ENCODE assay signal across 23 cellular contexts in the genomic region with DNA sequence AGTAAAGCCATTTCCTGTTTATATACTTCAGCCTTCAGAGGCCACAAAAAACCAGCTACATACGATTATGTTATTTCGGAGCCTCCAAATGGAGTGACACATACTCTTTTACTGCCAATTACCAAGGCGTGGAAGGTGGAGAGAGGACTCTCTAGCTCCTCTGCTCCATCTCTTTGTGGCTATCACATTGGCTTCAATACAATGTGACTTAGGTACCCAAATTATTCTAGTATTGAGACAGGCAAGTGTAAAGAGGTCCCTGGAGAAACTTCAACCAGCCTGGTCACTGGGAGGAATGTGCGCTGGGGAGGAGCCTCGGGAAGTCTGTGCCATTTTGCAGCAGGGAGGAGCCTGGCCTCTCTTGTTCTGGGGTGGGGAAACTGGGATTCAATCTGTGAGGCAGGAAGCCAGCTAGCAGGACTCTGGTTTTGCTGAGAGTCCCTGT.
DNase-seq lines count a peak whose midpoint lies in the region; ATAC-seq, FAIRE-seq and TF ChIP-seq lines count a peak whose summit lies in the region.
"Had no signal": no experiment of that assay in that cellular context is flagged by ENCODE, and none has a peak within 500 bp of the region (broad histone marks: within the 10 kb centered on the region; RNA-seq: fewer than 3 reads in every experiment).

No MANE protein-coding gene starts in this region.

- H3K9me3 Mint-ChIP-seq in MCF 10A (ENCODE audit: unreplicated experiment) (no peaks in the 10 kb centered on the region), astrocyte (ENCODE audit: unreplicated experiment) (peaks cover 2% of the 10 kb centered on the region)

- H3K27ac Mint-ChIP-seq in MCF 10A (ENCODE audit: low read depth, unreplicated experiment): peak overlapping the region; percentile 55
- peak overlapping the region; percentile 51 for H3K27ac Mint-ChIP-seq in astrocyte (ENCODE audit: unreplicated experiment)
- H3K27ac Mint-ChIP-seq: CD4-positive, alpha-beta T cell; naive thymus-derived CD8-positive, alpha-beta T cell had no signal

- H3K4me3 Mint-ChIP-seq in MCF 10A (ENCODE audit: unreplicated experiment) (no peak overlapping the region), astrocyte (ENCODE audit: unreplicated experiment) (no peak overlapping the region)
- H3K4me3 Mint-ChIP-seq: CD4-positive, alpha-beta T cell; naive thymus-derived CD8-positive, alpha-beta T cell had no signal

- H3K36me3 ChIP-seq in breast epithelium: no peaks in the 10 kb centered on the region
- no peaks in the 10 kb centered on the region for H3K36me3 ChIP-seq in astrocyte (ENCODE audit: insufficient read depth, low read length)
- H3K36me3 ChIP-seq: upper lobe of right lung had no signal

- H3K9ac ChIP-seq in astrocyte (ENCODE audit: low read length): peak overlapping the region; percentile 42

- intact Hi-C loops in MCF 10A (cut with micrococcal nuclease) (no loop called here), breast epithelium (cut with DNase I; ENCODE audit: low total_unique reads) (no loop called here)

- peak overlapping the region; percentile 39 for H3K4me2 ChIP-seq in astrocyte (ENCODE audit: low read length)

- POLR2A ChIA-PET in MCF 10A (lab: Yijun Ruan, JAX): no interaction called here

- no peaks in the 10 kb centered on the region for H3K4me1 ChIP-seq in breast epithelium
- H3K4me1 ChIP-seq in astrocyte (ENCODE audit: insufficient read depth, low read length): peaks cover 25% of the 10 kb centered on the region
- H3K4me1 ChIP-seq in foreskin keratinocyte: peaks cover 16% of the 10 kb centered on the region
- H3K4me1 ChIP-seq: psoas muscle, upper lobe of right lung had no signal

- H3K4me3 ChIP-seq in breast epithelium: no peak overlapping the region
- H3K4me3 ChIP-seq in astrocyte (ENCODE audit: insufficient read depth, low read depth, low read length): no peak overlapping the region
- H3K4me3 ChIP-seq: lung, PC-9, psoas muscle, upper lobe of right lung had no signal

- H2AFZ ChIP-seq in astrocyte (ENCODE audit: low read depth, low read length): peak overlapping the region; percentile 9

- ATAC-seq in foreskin keratinocyte: no peak
- ATAC-seq in GM21515 (IDR thresholded peaks at IDR 0.05; ENCODE audit: unreplicated experiment): no peak
- no peak for ATAC-seq in HG02884 (IDR thresholded peaks at IDR 0.05; ENCODE audit: unreplicated experiment)
- ATAC-seq: naive thymus-derived CD8-positive, alpha-beta T cell; psoas muscle; upper lobe of right lung had no signal

- no peaks in the 10 kb centered on the region for H3K9me3 ChIP-seq in breast epithelium
- H3K9me3 ChIP-seq in astrocyte (ENCODE audit: insufficient read depth, low read depth, low read length): no peaks in the 10 kb centered on the region
- H3K9me3 ChIP-seq: psoas muscle, upper lobe of right lung had no signal

- no peaks in the 10 kb centered on the region for H4K20me1 ChIP-seq in astrocyte (ENCODE audit: insufficient read depth, low read length)

- H3K27ac ChIP-seq in breast epithelium (no peak overlapping the region), astrocyte (ENCODE audit: low read depth, low read length) (peak overlapping the region; percentile 74), foreskin keratinocyte (peak overlapping the region; percentile 53)
- H3K27ac ChIP-seq: PC-9, psoas muscle, upper lobe of right lung had no signal

- H3K27me3 ChIP-seq in breast epithelium (peaks cover 0 to 4% of the 10 kb centered on the region in 2 donors), astrocyte (ENCODE audit: insufficient read depth, low read length) (no peaks in the 10 kb centered on the region), foreskin keratinocyte (no peaks in the 10 kb centered on the region)
- H3K27me3 ChIP-seq: upper lobe of right lung had no signal

- no peak for TF ChIP-seq POLR2A in breast epithelium (IDR thresholded peaks at IDR 0.05)

- BruUV-seq in MCF 10A (replicated peaks; lab: Mats Ljungman, UMichigan): no TSS peak

- TF ChIP-seq CTCF in MCF 10A (IDR thresholded peaks at IDR 0.05; ENCODE audit: unreplicated experiment) (no peak), breast epithelium (IDR thresholded peaks at IDR 0.05) (no peak), astrocyte (IDR thresholded peaks at IDR 0.05; ENCODE audit: insufficient read depth, low read depth, low read length) (no peak), foreskin keratinocyte (conservative IDR thresholded peaks at IDR 0.05) (no peak)

- DNase-seq in MCF 10A (ENCODE audit: unreplicated experiment) (no peak), breast epithelium (ENCODE audit: low spot score in 2 of 2) (no peak), astrocyte (ENCODE audit: low read depth) (peak; percentile 31), foreskin keratinocyte (no peak), ureter (ENCODE audit: low spot score) (no peak), hypothalamus (lab: John Stamatoyannopoulos, UW) (no peak)
- DNase-seq: 8988T; activated CD4-positive, alpha-beta T cell treated with anti-CD3 and anti-CD28 coated beads, Interleukin-2, amount 50 U/mL, for 48 hours; activated naive CD4-positive, alpha-beta T cell treated with anti-CD3 and anti-CD28 coated beads, Interleukin-2, amount 50 U/mL, for 16 hours; activated T-cell treated with anti-CD3 and anti-CD28 coated beads, Interleukin-2, amount 50 U/mL, for 1 hour; CD4-positive, alpha-beta T cell; GOT3; naive thymus-derived CD8-positive, alpha-beta T cell; NCI-H2081 treated with DMSO at 0.1 percent for 48 hours; NCI-H526 treated with DMSO at 0.1 percent for 48 hours; PC-9; psoas muscle; stimulated activated naive CD4-positive, alpha-beta T cell; upper lobe of right lung had no signal

- H3K36me3 Mint-ChIP-seq in MCF 10A (ENCODE audit: insufficient read depth, unreplicated experiment): no peaks in the 10 kb centered on the region
- H3K36me3 Mint-ChIP-seq in astrocyte (ENCODE audit: low read depth, unreplicated experiment): no peaks in the 10 kb centered on the region
- H3K36me3 Mint-ChIP-seq: naive thymus-derived CD8-positive, alpha-beta T cell had no signal

- CTCF ChIA-PET in MCF 10A (lab: Yijun Ruan, JAX): no interaction called here

- no peak for FAIRE-seq in astrocyte (lab: Jason Lieb, UNC)
- FAIRE-seq: bronchial epithelial cell had no signal

- H3K79me2 ChIP-seq in astrocyte (ENCODE audit: insufficient read depth, low read length): no peaks in the 10 kb centered on the region

- H3K4me1 Mint-ChIP-seq in MCF 10A (ENCODE audit: insufficient read depth, unreplicated experiment): peaks cover 32% of the 10 kb centered on the region
- peaks cover 33% of the 10 kb centered on the region for H3K4me1 Mint-ChIP-seq in astrocyte (ENCODE audit: low read depth, unreplicated experiment)
- H3K4me1 Mint-ChIP-seq: naive thymus-derived CD8-positive, alpha-beta T cell had no signal

- H3K27me3 Mint-ChIP-seq in MCF 10A (ENCODE audit: insufficient read depth, unreplicated experiment): no peaks in the 10 kb centered on the region
- H3K27me3 Mint-ChIP-seq in astrocyte (ENCODE audit: low read depth, unreplicated experiment): no peaks in the 10 kb centered on the region
- H3K27me3 Mint-ChIP-seq: CD4-positive, alpha-beta T cell had no signal

Comparison
In these comparisons a context has a peak if more than half of its experiments do, and no peak if none do; other contexts are left out.
1. H3K27ac ChIP-seq: peak in astrocyte (single experiment) and foreskin keratinocyte (single experiment); none in breast epithelium (0 of 2).